Comparison of ENCODE assay signal across 14 cellular contexts in the genomic region with DNA sequence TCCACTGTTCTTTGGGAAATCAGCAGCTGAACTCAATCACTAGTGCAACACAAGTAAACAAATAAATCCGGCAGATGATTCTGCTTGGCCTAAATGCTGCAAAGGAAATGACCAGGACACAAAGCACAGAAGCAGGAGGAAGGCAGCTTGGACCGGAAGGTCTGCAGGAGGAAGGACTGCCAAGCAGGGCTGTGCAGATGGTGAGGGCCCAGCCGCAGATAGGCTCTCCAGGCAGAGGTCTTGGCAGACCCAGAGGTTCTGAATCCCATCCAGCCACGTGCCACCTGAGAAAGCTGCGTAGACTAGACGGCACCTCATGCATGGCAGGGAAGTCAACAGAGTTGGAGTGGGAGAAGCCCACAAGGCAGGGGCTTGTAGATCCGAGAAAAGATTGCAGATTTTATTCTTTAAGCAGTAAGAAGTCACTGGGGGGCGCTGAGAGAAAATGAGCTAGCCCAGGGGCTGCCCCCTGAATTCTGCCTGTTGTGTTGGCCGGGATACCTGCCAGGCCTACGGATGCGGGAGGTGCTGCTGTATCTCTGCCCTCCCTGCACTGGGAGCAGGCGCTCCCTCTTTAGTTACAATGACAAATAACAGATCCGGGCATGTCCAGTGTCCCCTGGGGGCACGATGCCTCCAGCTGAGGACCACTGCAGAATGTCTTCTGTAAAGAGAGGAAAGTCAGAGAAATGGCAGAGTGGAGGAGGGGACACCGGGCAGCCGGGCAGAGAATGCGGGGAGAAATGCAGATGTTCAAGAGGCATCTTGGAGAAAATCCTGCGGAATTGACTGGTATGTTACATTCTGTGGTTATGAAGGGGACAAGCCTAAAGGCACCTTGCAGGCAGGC.
A peak's percentile ranks its signal among the peaks of the same experiment; 100 is the strongest.
DNase-seq lines count a peak whose midpoint lies in the region; ATAC-seq and TF ChIP-seq lines count a peak whose summit lies in the region.
"Had no signal": no experiment of that assay in that cellular context is flagged by ENCODE, and none has a peak within 500 bp of the region (broad histone marks: within the 10 kb centered on the region; RNA-seq: fewer than 3 reads in every experiment).

No MANE protein-coding gene starts in this region.

- no peak overlapping the region for H3K27ac ChIP-seq in WERI-Rb-1
- no peak overlapping the region for H3K27ac ChIP-seq in hepatocyte
- H3K27ac ChIP-seq: colonic mucosa, GM23248 had no signal

- H3K27me3 ChIP-seq in MG63 (no peaks in the 10 kb centered on the region), WERI-Rb-1 (ENCODE audit: insufficient read depth, low read depth, severe bottlenecking) (no peaks in the 10 kb centered on the region), hepatocyte (no peaks in the 10 kb centered on the region)
- H3K27me3 ChIP-seq: colonic mucosa had no signal

- H3K9me2 ChIP-seq in hepatocyte (replicated peaks; ENCODE audit: insufficient read depth), result no peaks in the 10 kb centered on the region

- H3K4me3 ChIP-seq in MG63 (no peak overlapping the region), WERI-Rb-1 (ENCODE audit: low read depth, low read length) (no peak overlapping the region), hepatocyte (no peak overlapping the region)
- H3K4me3 ChIP-seq: colonic mucosa, GM23248 had no signal

- DNase-seq in MG63 (peak; percentile 77), WERI-Rb-1 (peak; percentile 9), hepatocyte (ENCODE audit: low spot score) (no peak), retina (peak; percentile 33), glomerular visceral epithelial cell (ENCODE audit: extremely low spot score) (no peak)
- DNase-seq: activated CD8-positive, alpha-beta T cell treated with anti-CD3 and anti-CD28 coated beads for 36 hours; CD8-positive, alpha-beta T cell; colonic mucosa; foreskin melanocyte; GM23248; NCI-H1417 treated with DMSO at 0.1 percent for 48 hours; NK-92 treated with Interleukin-12 subunit alpha and Interleukin-12 subunit beta, amount 100 ng/mL, for 24 hours had no signal

- H3K4me2 ChIP-seq in hepatocyte, result no peak overlapping the region

- no peaks in the 10 kb centered on the region for H3K36me3 ChIP-seq in MG63
- H3K36me3 ChIP-seq in WERI-Rb-1, result no peaks in the 10 kb centered on the region
- no peaks in the 10 kb centered on the region for H3K36me3 ChIP-seq in hepatocyte (replicated peaks; ENCODE audit: insufficient read depth, low read depth)
- H3K36me3 ChIP-seq: colonic mucosa had no signal

- TF ChIP-seq CTCF in WERI-Rb-1 (IDR thresholded peaks at IDR 0.05; ENCODE audit: low read depth, low read length), result no peak
- TF ChIP-seq CTCF in hepatocyte (IDR thresholded peaks at IDR 0.05; ENCODE audit: poor library complexity), result peak; percentile 10

- H3K79me2 ChIP-seq in hepatocyte, result no peaks in the 10 kb centered on the region

- WGBS in hepatocyte (ENCODE audit: low lambda C conversion rate, missing lambda C conversion rate), result 69% methylated on average over 17 of the region's 18 CpGs

- no peak overlapping the region for H2AFZ ChIP-seq in hepatocyte
- H2AFZ ChIP-seq: GM23248 had no signal

- H4K20me1 ChIP-seq in hepatocyte (ENCODE audit: insufficient read depth, poor library complexity, severe bottlenecking), result no peaks in the 10 kb centered on the region

- ATAC-seq in GM18870 (IDR thresholded peaks at IDR 0.05; ENCODE audit: unreplicated experiment) (no peak), GM18517 (IDR thresholded peaks at IDR 0.05; ENCODE audit: unreplicated experiment) (no peak)
- ATAC-seq: activated CD8-positive, alpha-beta T cell treated with anti-CD3 and anti-CD28 coated beads for 36 hours; CD8-positive, alpha-beta T cell had no signal

- H3K9me3 ChIP-seq in MG63 (no peaks in the 10 kb centered on the region), WERI-Rb-1 (ENCODE audit: severe bottlenecking) (no peaks in the 10 kb centered on the region), hepatocyte (ENCODE audit: low read depth) (no peaks in the 10 kb centered on the region)
- H3K9me3 ChIP-seq: colonic mucosa had no signal

- peaks cover 18% of the 10 kb centered on the region for H3K4me1 ChIP-seq in hepatocyte (ENCODE audit: insufficient read depth)

Comparison
In these comparisons a context has a peak if more than half of its experiments do, and no peak if none do; other contexts are left out.
1. DNase-seq: peak in MG63 (single experiment), WERI-Rb-1 (single experiment) and retina (single experiment); none in hepatocyte (single experiment) and glomerular visceral epithelial cell (single experiment).